30 cellular contexts compared by ENCODE assay signal in genomic region chr11:77884829-77885190, GRCh38.
"Had no signal": no experiment of that assay in that cellular context is flagged by ENCODE, and none has a peak within 500 bp of the region (broad histone marks: within the 10 kb centered on the region; RNA-seq: fewer than 3 reads in every experiment).

No MANE protein-coding gene starts in this region.

- H3K27ac ChIP-seq: ascending aorta, cardiac muscle cell, colonic mucosa, left lung, ovary, sigmoid colon, testis, transverse colon, uterus had no signal

- DNase-seq: activated CD4-positive, alpha-beta memory T cell treated with anti-CD3 and anti-CD28 coated beads, Interleukin-2, amount 10 ng/mL, durations not matched to agents 7 days and 5 days; activated CD4-positive, alpha-beta T cell treated with anti-CD3 and anti-CD28 coated beads for 1 hour; activated CD4-positive, alpha-beta T cell treated with anti-CD3 and anti-CD28 coated beads, Interleukin-2, amount 10 ng/mL, durations not matched to agents 7 days and 5 days; activated CD8-positive, alpha-beta memory T cell treated with anti-CD3 and anti-CD28 coated beads, Interleukin-2, amount 50 U/mL, for 48 hours; activated effector memory CD4-positive, alpha-beta T cell treated with Interleukin-2 at 50 U/mL for 16 hours; activated naive CD4-positive, alpha-beta T cell treated with Interleukin-2 at 50 U/mL for 16 hours; activated T-cell treated with anti-CD3 and anti-CD28 coated beads, Interleukin-2, amount 50 U/mL, for 4 hours; cerebellar nuclear complex; colonic mucosa; effector CD8-positive, alpha-beta T cell; left lung; mucosa of descending colon; ovary; retina; sigmoid colon; small intestine; stimulated activated CD4-positive, alpha-beta T cell treated with anti-CD3 and anti-CD28 coated beads, Interleukin-1b, Interleukin-23, amount 100 ng/mL, for 48 hours; stimulated activated naive CD4-positive, alpha-beta T cell; T-helper 2 cell; testis; transverse colon; uterus had no signal

- H3K4me3 Mint-ChIP-seq: activated CD4-positive, alpha-beta memory T cell treated with anti-CD3 and anti-CD28 coated beads, Interleukin-2, amount 10 ng/mL, durations not matched to agents 7 days and 5 days; activated CD4-positive, alpha-beta T cell treated with anti-CD3 and anti-CD28 coated beads, Interleukin-2, amount 10 ng/mL, durations not matched to agents 7 days and 5 days; activated naive CD8-positive, alpha-beta T cell; activated T-cell treated with anti-CD3 and anti-CD28 coated beads, Interleukin-2, amount 50 U/mL, for 4 hours; brain; natural killer cell treated with Interleukin-12 subunit alpha and Interleukin-12 subunit beta and Interleukin-15 and Interleukin-18, amount 100 ng/mL, for 72 hours; WTC11 had no signal

- H3K4me1 Mint-ChIP-seq: brain, WTC11 had no signal

- H3K27ac Mint-ChIP-seq: activated CD4-positive, alpha-beta memory T cell treated with anti-CD3 and anti-CD28 coated beads, Interleukin-2, amount 10 ng/mL, durations not matched to agents 7 days and 5 days; activated CD4-positive, alpha-beta T cell treated with anti-CD3 and anti-CD28 coated beads, Interleukin-2, amount 10 ng/mL, durations not matched to agents 7 days and 5 days; activated naive CD8-positive, alpha-beta T cell; brain; progenitor cell of endocrine pancreas; WTC11 had no signal

- H3K36me3 ChIP-seq: ovary, uterus had no signal

- H3K9me3 ChIP-seq: ascending aorta, colonic mucosa, left lung, mucosa of descending colon, ovary, sigmoid colon, testis, transverse colon, uterus had no signal

- ATAC-seq: activated T-cell treated with anti-CD3 and anti-CD28 coated beads, Interleukin-2, amount 50 U/mL, for 4 hours; mucosa of descending colon; natural killer cell treated with Interleukin-12 subunit alpha and Interleukin-12 subunit beta and Interleukin-15 and Interleukin-18, amount 100 ng/mL, for 72 hours; WTC11 had no signal

- H3K27me3 Mint-ChIP-seq: activated CD4-positive, alpha-beta memory T cell treated with anti-CD3 and anti-CD28 coated beads, Interleukin-2, amount 10 ng/mL, durations not matched to agents 7 days and 5 days; activated CD4-positive, alpha-beta T cell treated with anti-CD3 and anti-CD28 coated beads, Interleukin-2, amount 10 ng/mL, durations not matched to agents 7 days and 5 days; activated naive CD8-positive, alpha-beta T cell; brain; natural killer cell treated with Interleukin-12 subunit alpha and Interleukin-12 subunit beta and Interleukin-15 and Interleukin-18, amount 100 ng/mL, for 72 hours; progenitor cell of endocrine pancreas had no signal

- H3K4me1 ChIP-seq: ascending aorta, colonic mucosa, left lung, sigmoid colon, testis, transverse colon, uterus had no signal

- H3K4me3 ChIP-seq: ascending aorta, cardiac muscle cell, colonic mucosa, left lung, lung, mucosa of descending colon, ovary, sigmoid colon, testis, transverse colon, uterus had no signal

- H3K9me3 Mint-ChIP-seq: activated CD4-positive, alpha-beta memory T cell treated with anti-CD3 and anti-CD28 coated beads, Interleukin-2, amount 10 ng/mL, durations not matched to agents 7 days and 5 days; activated CD4-positive, alpha-beta T cell treated with anti-CD3 and anti-CD28 coated beads, Interleukin-2, amount 10 ng/mL, durations not matched to agents 7 days and 5 days; activated T-cell treated with anti-CD3 and anti-CD28 coated beads, Interleukin-2, amount 50 U/mL, for 4 hours; natural killer cell treated with Interleukin-12 subunit alpha and Interleukin-12 subunit beta and Interleukin-15 and Interleukin-18, amount 100 ng/mL, for 72 hours; WTC11 had no signal

- H3K27me3 ChIP-seq: ascending aorta, cardiac muscle cell, colonic mucosa, left lung, ovary, sigmoid colon, testis, transverse colon, uterus had no signal
